ENCODE assay signal across 10 cellular contexts in the genomic region with DNA sequence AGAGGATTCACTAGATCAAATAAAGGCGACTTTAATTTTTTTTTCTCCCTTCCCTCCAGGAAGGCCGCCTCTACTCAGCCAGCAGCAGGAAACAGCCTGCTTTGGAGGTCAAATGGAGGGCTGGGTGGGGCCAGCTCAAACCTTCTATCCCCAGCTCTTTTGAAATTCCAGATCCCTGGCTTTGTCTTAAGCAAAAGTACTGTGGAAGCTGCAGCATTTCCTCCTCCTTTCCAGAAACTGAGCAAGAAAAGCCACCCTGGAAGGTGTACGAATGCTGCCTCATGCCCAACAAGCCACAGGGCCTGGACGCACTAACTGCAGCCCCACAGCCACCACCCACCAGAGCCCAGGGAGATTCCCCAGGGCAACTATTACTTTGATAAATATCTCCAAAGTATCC. TPM values are rescaled to one million over a fixed set of nuclear protein-coding genes. Genes with fewer than 3 reads are reported as not detected.
DNase-seq lines count a peak whose midpoint lies in the region; ATAC-seq and TF ChIP-seq lines count a peak whose summit lies in the region.
"Had no signal": no experiment of that assay in that cellular context is flagged by ENCODE, and none has a peak within 500 bp of the region (broad histone marks: within the 10 kb centered on the region; RNA-seq: fewer than 3 reads in every experiment).

No MANE protein-coding gene starts in this region.

- 0 out of 2 replicates have a peak, but pooled peaks cover 7% of the 10 kb centered on the region for H3F3A ChIP-seq in PC-9 (ENCODE audit: insufficient read depth, low read depth)

- intact Hi-C loops in PC-9 (cut with micrococcal nuclease; ENCODE audit: unreplicated experiment): no loop called here
- intact Hi-C loops in transverse colon (cut with DNase I; ENCODE audit: low total_unique reads): no loop called here

- H3K4me3 ChIP-seq in PC-9 (no peak overlapping the region), transverse colon (no peak overlapping the region)
- H3K4me3 ChIP-seq: upper lobe of left lung had no signal

- CTCF ChIA-PET in PC-9 (lab: Charles Lee): no interaction called here

- in situ Hi-C loops in transverse colon (cut with MboI; ENCODE audit: low pct_ligation_motif_present in 1 of 4, low pct_unique_long_range_greater_than_20kb in 1 of 4, low sequenced_read_pairs in 3 of 4): no loop called here

- H4K20me1 ChIP-seq in PC-9 (ENCODE audit: insufficient read depth): no peaks in the 10 kb centered on the region

- DNase-seq in PC-9 (peak in 1 of 2 experiments; percentile 17), epithelial cell of prostate (ENCODE audit: low read depth, low spot score) (no peak), left lobe of liver (ENCODE audit: low spot score) (no peak), transverse colon (peak; percentile 43), NCI-H774 (lab: John Stamatoyannopoulos, UW) (no peak)
- DNase-seq: T-helper 9 cell had no signal

- TF ChIP-seq EP300 in transverse colon (IDR thresholded peaks at IDR 0.05; ENCODE audit: low read depth): no peak

- H3K79me2 ChIP-seq in PC-9 (ENCODE audit: low read depth): peaks cover 9% of the 10 kb centered on the region

- H3K4me1 ChIP-seq in PC-9 (replicated peaks; ENCODE audit: insufficient read depth) (peaks cover 23% of the 10 kb centered on the region), transverse colon (peaks cover 0 to 39% (median 21%) of the 10 kb centered on the region in 4 donors)

- no peaks in the 10 kb centered on the region for H3K27me3 ChIP-seq in PC-9 (ENCODE audit: insufficient read depth, low read depth)
- no peaks in the 10 kb centered on the region for H3K27me3 ChIP-seq in transverse colon
- H3K27me3 ChIP-seq: upper lobe of left lung had no signal

- POLR2A ChIA-PET in PC-9 (lab: Charles Lee; ENCODE audit: unreplicated experiment): no interaction called here

- no peaks in the 10 kb centered on the region; the same call in 1 of the 2 replicates for H3K36me3 ChIP-seq in PC-9 (ENCODE audit: low read depth)
- no peaks in the 10 kb centered on the region for H3K36me3 ChIP-seq in transverse colon
- H3K36me3 ChIP-seq: upper lobe of left lung had no signal

- H2AFZ ChIP-seq in PC-9: no peak overlapping the region

- no peak for TF ChIP-seq POLR2A in transverse colon (IDR thresholded peaks at IDR 0.05)

- TF ChIP-seq CTCF in PC-9 (conservative IDR thresholded peaks at IDR 0.05): no peak
- no peak for TF ChIP-seq CTCF in transverse colon (IDR thresholded peaks at IDR 0.05)

- no peaks in the 10 kb centered on the region for H3K9me2 ChIP-seq in PC-9 (ENCODE audit: insufficient read depth)

- WGBS in transverse colon (ENCODE audit: low coverage in 1 of 2), 2 donors: 0 to 39% methylated on average over 3 to 4 of the region's 4 CpGs

- ATAC-seq in left lobe of liver: peak; percentile 30
- no peak for ATAC-seq in HG02642 (IDR thresholded peaks at IDR 0.05; ENCODE audit: poor library complexity, unreplicated experiment)
- no peak for ATAC-seq in GM21390 (IDR thresholded peaks at IDR 0.05; ENCODE audit: unreplicated experiment)

- H3K9me3 ChIP-seq in PC-9 (ENCODE audit: insufficient read depth, low read depth) (no peaks in the 10 kb centered on the region), transverse colon (no peaks in the 10 kb centered on the region)
- H3K9me3 ChIP-seq: upper lobe of left lung had no signal

- H3K4me2 ChIP-seq in PC-9: no peak overlapping the region

- BruUV-seq in PC-9 (replicated peaks; lab: Mats Ljungman, UMichigan): no TSS peak

- peak overlapping the region; percentile 61 for H3K27ac ChIP-seq in PC-9
- H3K27ac ChIP-seq in epithelial cell of prostate: peak overlapping the region; percentile 81
- H3K27ac ChIP-seq in transverse colon: peak overlapping the region; percentile 72 to 79 (median 76)
- H3K27ac ChIP-seq: HL-60 had no signal

RNA-seq across cellular contexts. Expression of a gene that starts 55.1 kb away (rescaled TPM):
- total RNA-seq in PC-9 (2021): not detected in 2 replicates
- total RNA-seq in left lobe of liver: not detected
- total RNA-seq in transverse colon: not detected
- total RNA-seq: upper lobe of left lung had no signal
